Comparison of ENCODE assay signal across 12 cellular contexts in the genomic region with DNA sequence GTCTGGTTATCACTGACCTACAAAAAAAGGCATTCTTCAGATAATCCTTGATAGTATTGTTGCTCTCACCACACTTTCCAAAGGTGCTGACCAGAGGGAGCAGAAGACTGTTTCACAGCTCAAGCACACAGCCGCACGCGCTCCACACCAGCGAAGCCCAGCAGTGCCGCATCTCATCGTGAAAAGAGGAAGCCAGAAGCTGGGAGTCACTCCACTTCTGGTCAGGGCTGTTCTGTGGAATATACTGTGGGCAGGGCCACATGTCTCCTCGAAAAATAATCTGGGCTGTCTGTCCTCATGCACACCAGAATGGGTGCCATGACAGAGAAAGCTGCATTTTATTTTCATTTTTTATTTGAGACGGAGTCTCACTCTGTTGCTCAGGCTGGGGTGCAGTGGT. TPM values are rescaled to one million over a fixed set of nuclear protein-coding genes. Genes with fewer than 3 reads are reported as not detected.
DNase-seq lines count a peak whose midpoint lies in the region; ATAC-seq and TF ChIP-seq lines count a peak whose summit lies in the region.
"Had no signal": no experiment of that assay in that cellular context is flagged by ENCODE, and none has a peak within 500 bp of the region (broad histone marks: within the 10 kb centered on the region; RNA-seq: fewer than 3 reads in every experiment).

No MANE protein-coding gene starts in this region.

- no peak overlapping the region for H3K27ac Mint-ChIP-seq in activated naive CD4-positive, alpha-beta T cell treated with anti-CD3 and anti-CD28 coated beads for 36 hours
- H3K27ac Mint-ChIP-seq in immature natural killer cell = peak overlapping the region in 1 of 6 donors; percentile 8
- H3K27ac Mint-ChIP-seq: brain had no signal

- intact Hi-C loops in activated naive CD4-positive, alpha-beta T cell treated with anti-CD3 and anti-CD28 coated beads for 36 hours (cut with micrococcal nuclease) = no loop called here
- intact Hi-C loops in transverse colon (cut with DNase I; ENCODE audit: low total_unique reads) (no loop called here), sigmoid colon (cut with DNase I) (no loop called here)

- TF ChIP-seq POLR2A in transverse colon (IDR thresholded peaks at IDR 0.05) (no peak), sigmoid colon (IDR thresholded peaks at IDR 0.05) (no peak)

- H3K9me3 ChIP-seq in transverse colon (no peaks in the 10 kb centered on the region), sigmoid colon (no peaks in the 10 kb centered on the region)

- TF ChIP-seq EP300 in transverse colon (IDR thresholded peaks at IDR 0.05; ENCODE audit: low read depth) (no peak), sigmoid colon (IDR thresholded peaks at IDR 0.05) (no peak)

- DNase-seq in activated naive CD4-positive, alpha-beta T cell treated with anti-CD3 and anti-CD28 coated beads for 36 hours = no peak
- DNase-seq in activated naive CD4-positive, alpha-beta T cell (lab: John Stamatoyannopoulos, UW) = no peak
- peak; percentile 87 for DNase-seq in OCI-M1 (lab: John Stamatoyannopoulos, UW)
- DNase-seq in immature natural killer cell = no peak
- DNase-seq in transverse colon = peak; percentile 17
- DNase-seq in NCI-H1048 (lab: John Stamatoyannopoulos, UW) = no peak
- DNase-seq in sigmoid colon = no peak

- H3K27me3 ChIP-seq in transverse colon (peaks cover 11% of the 10 kb centered on the region), sigmoid colon (no peaks in the 10 kb centered on the region)

- no peak overlapping the region for H3K4me3 ChIP-seq in transverse colon
- H3K4me3 ChIP-seq in sigmoid colon = no peak overlapping the region
- H3K4me3 ChIP-seq: SK-N-MC had no signal

- no peaks in the 10 kb centered on the region for H3K36me3 Mint-ChIP-seq in activated naive CD4-positive, alpha-beta T cell treated with anti-CD3 and anti-CD28 coated beads for 36 hours (ENCODE audit: low read depth)
- H3K36me3 Mint-ChIP-seq in immature natural killer cell = no peaks in the 10 kb centered on the region
- H3K36me3 Mint-ChIP-seq: brain had no signal

- ATAC-seq in HG02970 (IDR thresholded peaks at IDR 0.05; ENCODE audit: low FRiP score, unreplicated experiment) = no peak

- no peaks in the 10 kb centered on the region for H3K9me3 Mint-ChIP-seq in activated naive CD4-positive, alpha-beta T cell treated with anti-CD3 and anti-CD28 coated beads for 36 hours
- H3K9me3 Mint-ChIP-seq in immature natural killer cell = no peaks in the 10 kb centered on the region
- H3K9me3 Mint-ChIP-seq: brain had no signal

- peak overlapping the region; percentile 51 for H3K4me3 Mint-ChIP-seq in activated naive CD4-positive, alpha-beta T cell treated with anti-CD3 and anti-CD28 coated beads for 36 hours
- H3K4me3 Mint-ChIP-seq in immature natural killer cell = peak overlapping the region in 4 of 5 donors; percentile 18 to 56 (median 30)
- H3K4me3 Mint-ChIP-seq: brain had no signal

- H3K4me1 ChIP-seq in transverse colon (peaks cover 0 to 11% (median 1%) of the 10 kb centered on the region in 4 donors), sigmoid colon (no peaks in the 10 kb centered on the region)

- TF ChIP-seq CTCF in transverse colon (IDR thresholded peaks at IDR 0.05) (no peak), sigmoid colon (IDR thresholded peaks at IDR 0.05) (no peak)

- peaks cover 9% of the 10 kb centered on the region for H3K4me1 Mint-ChIP-seq in activated naive CD4-positive, alpha-beta T cell treated with anti-CD3 and anti-CD28 coated beads for 36 hours (ENCODE audit: low read depth)
- H3K4me1 Mint-ChIP-seq in immature natural killer cell = peaks cover 8 to 9% of the 10 kb centered on the region in 2 donors
- H3K4me1 Mint-ChIP-seq: brain had no signal

- H3K36me3 ChIP-seq in transverse colon (no peaks in the 10 kb centered on the region), sigmoid colon (no peaks in the 10 kb centered on the region)

- 46 to 50% methylated on average over 2 to 8 of the region's 8 CpGs for WGBS in transverse colon (ENCODE audit: low coverage in 1 of 2), 2 donors
- WGBS in sigmoid colon, 2 donors = 36 to 47% methylated on average over 8 of the region's 8 CpGs

- no peak overlapping the region for H3K27ac ChIP-seq in transverse colon
- no peak overlapping the region for H3K27ac ChIP-seq in sigmoid colon
- H3K27ac ChIP-seq: epithelial cell of prostate, SK-N-MC had no signal

- CTCF ChIA-PET in activated naive CD4-positive, alpha-beta T cell treated with anti-CD3 and anti-CD28 coated beads for 36 hours (lab: Charles Lee) = interaction anchor here (0.8 to 1.6 kb wide), 5 partner anchors 10 to 203 kb away, joined by 3 to 12 read pairs (median 5); no protein-coding TSS in a partner anchor

- in situ Hi-C loops in transverse colon (cut with MboI; ENCODE audit: low pct_ligation_motif_present in 1 of 4, low pct_unique_long_range_greater_than_20kb in 1 of 4, low sequenced_read_pairs in 3 of 4) = loop anchor here in 1 of 4 donors (25.0 kb wide), 1 partner anchor 170 kb away; the partner anchor contains the start of gene HSD3B7

- no peaks in the 10 kb centered on the region for H3K27me3 Mint-ChIP-seq in activated naive CD4-positive, alpha-beta T cell treated with anti-CD3 and anti-CD28 coated beads for 36 hours (ENCODE audit: low read depth)
- H3K27me3 Mint-ChIP-seq in immature natural killer cell (ENCODE audit: low read depth in 3 of 3) = peaks cover 1 to 4% (median 3%) of the 10 kb centered on the region in 3 donors

RNA-seq across cellular contexts. Expression of gene PRSS36, which starts 7.3 kb away (rescaled TPM):
- total RNA-seq in activated naive CD4-positive, alpha-beta T cell treated with anti-CD3 and anti-CD28 coated beads for 36 hours = under 1 TPM; 0.93 to 0.99 TPM
- 1 to 10 TPM; 3.4 to 8.6 (median 6.9) TPM for polyA plus RNA-seq in immature natural killer cell
- total RNA-seq in transverse colon = 10 to 100 TPM in 1 of 4 donors, 1 to 10 TPM in 2, not detected in 1; 8.1 to 42.3 (median 9.8) TPM
- 1 to 10 TPM in 3 of 4 donors, under 1 TPM in 1; 0.83 to 7.3 (median 3.7) TPM for total RNA-seq in sigmoid colon
- 10 to 100 TPM in 1 of 3 donors, 1 to 10 TPM in 2; 4.7 to 10.2 (median 7.6) TPM for polyA plus RNA-seq in sigmoid colon
- total RNA-seq: G401 had no signal

RNA-seq across cellular contexts. Expression of gene PRSS8, which starts 21.6 kb away (rescaled TPM):
- total RNA-seq in activated naive CD4-positive, alpha-beta T cell treated with anti-CD3 and anti-CD28 coated beads for 36 hours = not detected
- not detected for polyA plus RNA-seq in immature natural killer cell
- 100 to 1,000 TPM; 101 to 510 (median 372) TPM for total RNA-seq in transverse colon
- total RNA-seq in sigmoid colon = 1 to 10 TPM in 2 of 4 donors, under 1 TPM in 1, not detected in 1; 0.16 to 3.2 (median 1.1) TPM
- polyA plus RNA-seq in sigmoid colon = 100 to 1,000 TPM in 1 of 3 donors, 10 to 100 TPM in 2; 54.7 to 342 (median 84.4) TPM
- total RNA-seq: G401 had no signal

RNA-seq across cellular contexts. Expression of gene FUS, which starts 22.8 kb away (rescaled TPM):
- total RNA-seq in activated naive CD4-positive, alpha-beta T cell treated with anti-CD3 and anti-CD28 coated beads for 36 hours = 100 to 1,000 TPM; 424 to 435 TPM
- polyA plus RNA-seq in immature natural killer cell = 100 to 1,000 TPM in 1 of 3 donors, 10 to 100 TPM in 2; 73.4 to 169 (median 87.4) TPM
- total RNA-seq in transverse colon = 100 to 1,000 TPM in 1 of 4 donors, 10 to 100 TPM in 3; 43.6 to 116 (median 59.0) TPM
- 10 to 100 TPM; 44.1 to 63.9 (median 60.4) TPM for total RNA-seq in sigmoid colon
- polyA plus RNA-seq in sigmoid colon = 100 to 1,000 TPM in 1 of 3 donors, 10 to 100 TPM in 2; 79.9 to 262 (median 98.3) TPM

RNA-seq across cellular contexts. Expression of gene KAT8, which starts 39.7 kb away (rescaled TPM):
- total RNA-seq in activated naive CD4-positive, alpha-beta T cell treated with anti-CD3 and anti-CD28 coated beads for 36 hours = 10 to 100 TPM; 58.1 to 64.5 TPM
- 10 to 100 TPM; 29.4 to 53.9 (median 32.6) TPM for polyA plus RNA-seq in immature natural killer cell
- 10 to 100 TPM; 61.0 to 93.5 (median 62.1) TPM for total RNA-seq in transverse colon
- 10 to 100 TPM; 57.1 to 65.7 (median 62.5) TPM for total RNA-seq in sigmoid colon
- 10 to 100 TPM; 31.2 to 54.0 (median 38.8) TPM for polyA plus RNA-seq in sigmoid colon

RNA-seq across cellular contexts. Expression of gene PYCARD, which starts 45.4 kb away (rescaled TPM):
- total RNA-seq in activated naive CD4-positive, alpha-beta T cell treated with anti-CD3 and anti-CD28 coated beads for 36 hours = 1 to 10 TPM; 2.4 to 2.5 TPM
- polyA plus RNA-seq in immature natural killer cell (100 to 1,000 TPM in 2 of 3 donors, 10 to 100 TPM in 1; 91.2 to 133 (median 118) TPM), sigmoid colon (100 to 1,000 TPM in 2 of 3 donors, 10 to 100 TPM in 1; 93.1 to 120 (median 107) TPM)
- total RNA-seq in transverse colon (100 to 1,000 TPM in 2 of 4 donors, 10 to 100 TPM in 2; 33.3 to 128 (median 90.6) TPM), sigmoid colon (10 to 100 TPM; 21.0 to 24.6 (median 23.5) TPM)

Comparison
In these comparisons a context has a peak if more than half of its experiments do, and no peak if none do; other contexts are left out.
1. DNase-seq: peak in OCI-M1 (single experiment) and transverse colon (single experiment); none in activated naive CD4-positive, alpha-beta T cell treated with anti-CD3 and anti-CD28 coated beads for 36 hours (single experiment), activated naive CD4-positive, alpha-beta T cell (0 of 4), immature natural killer cell (0 of 3), NCI-H1048 (single experiment) and sigmoid colon (single experiment).
2. RNA of gene PRSS8, which starts 21.6 kb away (total RNA-seq): 101 to 510 TPM in transverse colon; 0.16 to 3.2 TPM in sigmoid colon and not detected in activated naive CD4-positive, alpha-beta T cell treated with anti-CD3 and anti-CD28 coated beads for 36 hours; every median in the first group is over 10 times any median in the second.